ENCODE assay signal across 5 cellular contexts in the genomic region with DNA sequence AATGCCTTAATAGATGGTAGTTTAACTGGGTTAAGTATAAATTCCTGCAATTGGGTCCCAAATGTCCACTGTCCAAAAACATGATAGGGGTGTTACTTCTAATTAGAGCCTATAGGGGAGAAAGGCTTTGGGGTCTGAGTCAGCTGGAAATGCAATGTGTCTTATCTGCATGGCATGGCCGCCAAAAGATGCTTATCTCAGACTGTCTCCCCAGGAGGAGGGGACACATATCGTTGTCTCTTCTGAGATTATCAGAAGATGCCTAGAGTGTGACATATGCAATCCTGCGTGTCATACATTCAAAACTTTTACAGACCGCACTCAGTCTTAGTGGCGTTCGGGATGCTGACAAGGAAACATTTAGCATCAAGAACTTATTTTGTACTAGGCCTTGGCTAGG.
"Had no signal": no experiment of that assay in that cellular context is flagged by ENCODE, and none has a peak within 500 bp of the region (broad histone marks: within the 10 kb centered on the region; RNA-seq: fewer than 3 reads in every experiment).

No MANE protein-coding gene starts in this region.

- H3K27ac ChIP-seq: HL-60 had no signal

- H3K27me3 Mint-ChIP-seq: IgD-negative memory B cell had no signal

- H3K4me3 ChIP-seq: K562 had no signal

- H3K4me3 Mint-ChIP-seq: IgD-negative memory B cell had no signal

- H3K4me1 Mint-ChIP-seq: IgD-negative memory B cell had no signal

- H3K27ac Mint-ChIP-seq: IgD-negative memory B cell had no signal

- DNase-seq: IMR-90, KBM-7 had no signal
